10 cellular contexts compared by ENCODE assay signal in genomic region chr22:38947321-38948112, GRCh38. TPM values are rescaled to one million over a fixed set of nuclear protein-coding genes. Genes with fewer than 3 reads are reported as not detected.
DNase-seq lines count a peak whose midpoint lies in the region; ATAC-seq and TF ChIP-seq lines count a peak whose summit lies in the region.
"Had no signal": no experiment of that assay in that cellular context is flagged by ENCODE, and none has a peak within 500 bp of the region (broad histone marks: within the 10 kb centered on the region; RNA-seq: fewer than 3 reads in every experiment).

No MANE protein-coding gene starts in this region.

- peaks cover 4% of the 10 kb centered on the region for H3K36me3 Mint-ChIP-seq in CD4-positive, CD25-positive, alpha-beta regulatory T cell
- H3K36me3 Mint-ChIP-seq in GM23338 (ENCODE audit: low read depth) (no peaks in the 10 kb centered on the region), neural progenitor cell (no peaks in the 10 kb centered on the region)
- no peaks in the 10 kb centered on the region for H3K36me3 Mint-ChIP-seq in activated naive CD8-positive, alpha-beta T cell treated with anti-CD3 and anti-CD28 coated beads, Interleukin-2, amount 50 U/mL, for 24 hours (ENCODE audit: low read depth)

- peaks cover 18% of the 10 kb centered on the region for H3K27me3 Mint-ChIP-seq in CD4-positive, CD25-positive, alpha-beta regulatory T cell
- H3K27me3 Mint-ChIP-seq in GM23338 (ENCODE audit: insufficient read depth, low read depth, poor library complexity) (peaks cover 6% of the 10 kb centered on the region), neural progenitor cell (ENCODE audit: insufficient read depth, low read depth) (peaks cover 11% of the 10 kb centered on the region)
- peaks cover 50% of the 10 kb centered on the region for H3K27me3 Mint-ChIP-seq in activated naive CD8-positive, alpha-beta T cell treated with anti-CD3 and anti-CD28 coated beads, Interleukin-2, amount 50 U/mL, for 24 hours

- TF ChIP-seq CTCF in GM23338 (conservative IDR thresholded peaks at IDR 0.05; ENCODE audit: low read depth in 2 of 2) (no peak), neural progenitor cell (IDR thresholded peaks at IDR 0.05) (no peak), heart right ventricle (IDR thresholded peaks at IDR 0.05) (no peak)

- no peaks in the 10 kb centered on the region for H3K4me1 ChIP-seq in CD4-positive, CD25-positive, alpha-beta regulatory T cell (ENCODE audit: control insufficient read depth, insufficient read depth, low read length, poor library complexity, severe bottlenecking)
- H3K4me1 ChIP-seq in GM23338 (ENCODE audit: insufficient read depth) (no peaks in the 10 kb centered on the region; the same call in 1 of the 2 replicates), neural progenitor cell (peaks cover 14% of the 10 kb centered on the region), heart right ventricle (peaks cover 0 to 42% (median 0%) of the 10 kb centered on the region in 9 donors)

- H3F3A ChIP-seq in GM23338 (replicated peaks; ENCODE audit: low read depth) (no peaks in the 10 kb centered on the region), neural progenitor cell (ENCODE audit: low read depth) (peaks cover 14% of the 10 kb centered on the region)

- H3K4me3 Mint-ChIP-seq in CD4-positive, CD25-positive, alpha-beta regulatory T cell: no peak overlapping the region
- H3K4me3 Mint-ChIP-seq in GM23338 (no peak overlapping the region), neural progenitor cell (no peak overlapping the region)
- H3K4me3 Mint-ChIP-seq in activated naive CD8-positive, alpha-beta T cell treated with anti-CD3 and anti-CD28 coated beads, Interleukin-2, amount 50 U/mL, for 24 hours: no peak overlapping the region
- H3K4me3 Mint-ChIP-seq: T-helper 1 cell treated with Interleukin-12 subunit alpha and Interleukin-12 subunit beta and Interleukin-4 antibody, amounts not matched to agents 30 μg/mL and 1 μg/mL, for 36 hours had no signal

- H3K4me2 ChIP-seq in GM23338: no peak overlapping the region
- peak overlapping the region; percentile 54 for H3K4me2 ChIP-seq in neural progenitor cell

- DNase-seq in CD4-positive, CD25-positive, alpha-beta regulatory T cell: no peak
- no peak for DNase-seq in GM23338 (ENCODE audit: low spot score)
- DNase-seq in activated naive CD8-positive, alpha-beta T cell treated with anti-CD3 and anti-CD28 coated beads, Interleukin-2, amount 50 U/mL, for 24 hours: no peak
- peak; percentile 73 for DNase-seq in neural progenitor cell (ENCODE audit: low spot score)
- DNase-seq in AG08396 (ENCODE audit: low spot score): no peak
- no peak for DNase-seq in OCI-M2 (lab: John Stamatoyannopoulos, UW; ENCODE audit: unreplicated experiment)
- DNase-seq in heart right ventricle: no peak
- DNase-seq: NCI-H1694 treated with DMSO at 0.1 percent for 48 hours had no signal

- H3K27me3 ChIP-seq in CD4-positive, CD25-positive, alpha-beta regulatory T cell (ENCODE audit: control insufficient read depth, insufficient read depth, low read length): peaks cover 7% of the 10 kb centered on the region
- H3K27me3 ChIP-seq in GM23338 (ENCODE audit: insufficient read depth): no peaks in the 10 kb centered on the region
- H3K27me3 ChIP-seq in neural progenitor cell: no peaks in the 10 kb centered on the region
- H3K27me3 ChIP-seq in heart right ventricle: peaks cover 0 to 51% (median 22%) of the 10 kb centered on the region in 7 donors

- H3K79me2 ChIP-seq in GM23338 (replicated peaks; ENCODE audit: insufficient read depth) (no peaks in the 10 kb centered on the region), neural progenitor cell (ENCODE audit: low read depth) (no peaks in the 10 kb centered on the region)

- no peak overlapping the region for H3K4me3 ChIP-seq in CD4-positive, CD25-positive, alpha-beta regulatory T cell (ENCODE audit: low read depth, low read length)
- H3K4me3 ChIP-seq in GM23338 (no peak overlapping the region), neural progenitor cell (no peak overlapping the region), heart right ventricle (no peak overlapping the region)

- ATAC-seq in CD4-positive, CD25-positive, alpha-beta regulatory T cell (ENCODE audit: low read depth in 2 of 2): peak; percentile 24 to 29
- no peak for ATAC-seq in GM23338
- peak; percentile 75 for ATAC-seq in activated naive CD8-positive, alpha-beta T cell treated with anti-CD3 and anti-CD28 coated beads, Interleukin-2, amount 50 U/mL, for 24 hours
- no peak for ATAC-seq in heart right ventricle

- H3K4me1 Mint-ChIP-seq in CD4-positive, CD25-positive, alpha-beta regulatory T cell: peaks cover 0 to 8% (median 2%) of the 10 kb centered on the region in 4 donors
- peaks cover 10% of the 10 kb centered on the region for H3K4me1 Mint-ChIP-seq in GM23338
- H3K4me1 Mint-ChIP-seq in activated naive CD8-positive, alpha-beta T cell treated with anti-CD3 and anti-CD28 coated beads, Interleukin-2, amount 50 U/mL, for 24 hours: peaks cover 30% of the 10 kb centered on the region
- H3K4me1 Mint-ChIP-seq in neural progenitor cell: peaks cover 14% of the 10 kb centered on the region

- no peak overlapping the region for H3K9ac ChIP-seq in neural progenitor cell

- no peak overlapping the region for H3K27ac Mint-ChIP-seq in CD4-positive, CD25-positive, alpha-beta regulatory T cell
- H3K27ac Mint-ChIP-seq in GM23338 (no peak overlapping the region), neural progenitor cell (no peak overlapping the region)
- H3K27ac Mint-ChIP-seq in activated naive CD8-positive, alpha-beta T cell treated with anti-CD3 and anti-CD28 coated beads, Interleukin-2, amount 50 U/mL, for 24 hours: no peak overlapping the region

- H3K9me3 ChIP-seq in CD4-positive, CD25-positive, alpha-beta regulatory T cell (ENCODE audit: control insufficient read depth in 2 of 2, low read length in 2 of 2): no peaks in the 10 kb centered on the region
- no peaks in the 10 kb centered on the region for H3K9me3 ChIP-seq in neural progenitor cell (ENCODE audit: low read depth)
- no peaks in the 10 kb centered on the region for H3K9me3 ChIP-seq in heart right ventricle

- H3K27ac ChIP-seq in CD4-positive, CD25-positive, alpha-beta regulatory T cell (ENCODE audit: insufficient read depth, low read length, poor library complexity, severe bottlenecking): no peak overlapping the region
- no peak overlapping the region for H3K27ac ChIP-seq in GM23338 (ENCODE audit: low read depth)
- no peak overlapping the region for H3K27ac ChIP-seq in neural progenitor cell
- H3K27ac ChIP-seq in heart right ventricle: no peak overlapping the region

- intact Hi-C loops in heart right ventricle (cut with DNase I): no loop called here

- peak overlapping the region; percentile 89 for H2AFZ ChIP-seq in GM23338
- H2AFZ ChIP-seq in neural progenitor cell (replicated peaks): peak overlapping the region; percentile 44

- H4K20me1 ChIP-seq in GM23338 (replicated peaks; ENCODE audit: insufficient read depth): peaks cover 3% of the 10 kb centered on the region; the same call in 1 of the 2 replicates
- no peaks in the 10 kb centered on the region for H4K20me1 ChIP-seq in neural progenitor cell (ENCODE audit: low read depth)

- 78 to 81% methylated on average over 13 of the region's 13 CpGs for WGBS in heart right ventricle, 2 donors

- no peaks in the 10 kb centered on the region for H3K9me2 ChIP-seq in GM23338 (ENCODE audit: insufficient read depth)

- H3K9me3 Mint-ChIP-seq in CD4-positive, CD25-positive, alpha-beta regulatory T cell: no peaks in the 10 kb centered on the region
- H3K9me3 Mint-ChIP-seq in GM23338 (no peaks in the 10 kb centered on the region), neural progenitor cell (no peaks in the 10 kb centered on the region)
- no peaks in the 10 kb centered on the region for H3K9me3 Mint-ChIP-seq in activated naive CD8-positive, alpha-beta T cell treated with anti-CD3 and anti-CD28 coated beads, Interleukin-2, amount 50 U/mL, for 24 hours
- H3K9me3 Mint-ChIP-seq: T-helper 1 cell treated with Interleukin-12 subunit alpha and Interleukin-12 subunit beta and Interleukin-4 antibody, amounts not matched to agents 30 μg/mL and 1 μg/mL, for 36 hours had no signal

- H3K36me3 ChIP-seq in CD4-positive, CD25-positive, alpha-beta regulatory T cell (ENCODE audit: control insufficient read depth, insufficient read depth, low read length): no peaks in the 10 kb centered on the region
- H3K36me3 ChIP-seq in GM23338 (ENCODE audit: insufficient read depth): no peaks in the 10 kb centered on the region
- H3K36me3 ChIP-seq in neural progenitor cell: no peaks in the 10 kb centered on the region
- no peaks in the 10 kb centered on the region for H3K36me3 ChIP-seq in heart right ventricle

TF ChIP-seq in GM23338, 12 proteins besides CTCF, POLR2A, EP300 and RAD21 (continues in another document):
- TF ChIP-seq ZNF114 (CRISPR knock-in tag; IDR thresholded peaks at IDR 0.05) (no peak), EZH2phosphoT487 (IDR thresholded peaks at IDR 0.05; ENCODE audit: unreplicated experiment) (no peak), EZH2 (IDR thresholded peaks at IDR 0.05; ENCODE audit: low read depth, unreplicated experiment) (no peak)

RNA-seq across cellular contexts. Expression of gene APOBEC3A, which starts 9.9 kb away (rescaled TPM):
- total RNA-seq in CD4-positive, CD25-positive, alpha-beta regulatory T cell: not detected
- polyA plus RNA-seq in CD4-positive, CD25-positive, alpha-beta regulatory T cell: under 1 TPM in 1 of 4 donors, not detected in 3; 0.29 TPM
- not detected in 2 replicates for total RNA-seq in GM23338 (2014; rRNA removed; shearing (Covaris generic))
- polyA plus RNA-seq in GM23338 (2016; fragmentation: Nextera tagmentation; extraction: Ambion mirVana) (0.21 TPM in 1 of 2 replicates, not detected in the other), heart right ventricle (under 1 TPM in 1 of 2 donors, not detected in 1; 0.22 TPM)
- total RNA-seq in neural progenitor cell (ENCODE audit: low replicate concordance) (not detected in 2 replicates), heart right ventricle (1 to 10 TPM in 5 of 10 donors, under 1 TPM in 4, not detected in 1; 0.20 to 5.6 (median 1.0) TPM)
- total RNA-seq: fibroblast of lung had no signal
- polyA plus RNA-seq: fibroblast of lung had no signal

RNA-seq across cellular contexts. Expression of gene APOBEC3B, which starts 34.6 kb away (rescaled TPM):
- total RNA-seq in CD4-positive, CD25-positive, alpha-beta regulatory T cell: 2.1 TPM
- 1 to 10 TPM in 2 of 4 donors, under 1 TPM in 2; 0.17 to 1.4 (median 1.1) TPM for polyA plus RNA-seq in CD4-positive, CD25-positive, alpha-beta regulatory T cell
- 5.9 and 7.0 TPM in 2 replicates for total RNA-seq in GM23338 (2014; rRNA removed; shearing (Covaris generic))
- polyA plus RNA-seq in GM23338 (2016; fragmentation: Nextera tagmentation; extraction: Ambion mirVana) (9.2 and 11.8 TPM in 2 replicates), heart right ventricle (under 1 TPM; 0.29 to 0.77 TPM)
- total RNA-seq in neural progenitor cell (ENCODE audit: low replicate concordance) (not detected in 2 replicates), heart right ventricle (1 to 10 TPM in 7 of 10 donors, under 1 TPM in 3; 0.55 to 6.4 (median 1.3) TPM)

Comparison
In these comparisons a context has a peak if more than half of its experiments do, and no peak if none do; other contexts are left out.
1. ATAC-seq: peak in CD4-positive, CD25-positive, alpha-beta regulatory T cell (2 of 2) and activated naive CD8-positive, alpha-beta T cell treated with anti-CD3 and anti-CD28 coated beads, Interleukin-2, amount 50 U/mL, for 24 hours (single experiment); none in GM23338 (single experiment) and heart right ventricle (0 of 8).